1 cellular context compared by ENCODE assay signal in the genomic region with DNA sequence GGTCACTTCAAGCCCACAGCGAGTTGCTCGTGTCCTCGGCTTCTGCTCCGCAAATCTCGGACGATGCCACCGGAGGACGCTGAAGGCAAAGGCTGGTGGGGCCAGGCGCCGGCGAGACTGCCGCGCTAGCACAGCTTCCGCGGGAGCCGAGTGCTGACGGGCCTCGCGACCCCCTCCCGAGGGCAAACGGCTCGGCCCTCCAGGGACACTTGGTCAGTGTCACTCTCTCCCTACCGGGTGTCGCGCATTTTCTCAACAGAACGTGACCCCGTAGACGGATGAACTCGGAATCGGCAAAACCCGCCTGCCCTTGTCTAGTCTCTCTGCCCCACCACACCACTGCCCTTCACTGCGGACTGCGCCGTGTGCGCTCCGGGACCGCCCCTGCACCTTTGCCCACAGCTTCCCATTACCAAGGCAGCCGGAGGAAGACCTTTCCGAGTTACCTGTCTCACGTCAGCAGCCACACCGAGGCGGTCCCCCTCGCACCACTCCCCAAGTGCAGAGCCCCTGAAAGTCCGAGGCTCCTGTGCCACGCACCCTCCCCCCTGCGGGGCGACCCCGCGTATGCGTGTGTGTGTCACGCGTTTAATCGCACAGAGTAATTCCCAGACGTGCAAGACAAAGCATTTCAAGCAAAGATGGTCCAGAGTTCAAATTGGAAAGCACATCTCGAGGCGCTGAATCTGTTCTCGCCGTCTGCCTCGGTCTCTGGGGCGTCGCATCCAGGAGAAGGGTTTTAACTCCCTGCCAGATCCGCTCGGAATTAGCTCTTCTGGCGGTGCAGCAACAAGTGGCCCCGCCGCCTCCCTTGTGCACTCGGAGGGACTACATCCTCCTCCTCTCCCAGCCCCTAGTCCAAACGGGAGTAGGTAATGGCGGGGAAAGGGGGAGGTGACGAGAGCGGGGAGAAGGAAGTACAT.
TF ChIP-seq lines count a peak whose summit lies in the region.

No MANE protein-coding gene starts in this region.

TF ChIP-seq in SK-N-SH, 30 proteins besides CTCF, POLR2A, EP300 and RAD21:
- TF ChIP-seq SMC3 (IDR thresholded peaks at IDR 0.05; ENCODE audit: low read depth, low read length) = peak; percentile 22; the same call in 1 of the 2 replicates
- TF ChIP-seq NFIC (IDR thresholded peaks at IDR 0.05; ENCODE audit: borderline replicate concordance) = no peak
